Comparison of ENCODE assay signal across 8 cellular contexts in the genomic region with DNA sequence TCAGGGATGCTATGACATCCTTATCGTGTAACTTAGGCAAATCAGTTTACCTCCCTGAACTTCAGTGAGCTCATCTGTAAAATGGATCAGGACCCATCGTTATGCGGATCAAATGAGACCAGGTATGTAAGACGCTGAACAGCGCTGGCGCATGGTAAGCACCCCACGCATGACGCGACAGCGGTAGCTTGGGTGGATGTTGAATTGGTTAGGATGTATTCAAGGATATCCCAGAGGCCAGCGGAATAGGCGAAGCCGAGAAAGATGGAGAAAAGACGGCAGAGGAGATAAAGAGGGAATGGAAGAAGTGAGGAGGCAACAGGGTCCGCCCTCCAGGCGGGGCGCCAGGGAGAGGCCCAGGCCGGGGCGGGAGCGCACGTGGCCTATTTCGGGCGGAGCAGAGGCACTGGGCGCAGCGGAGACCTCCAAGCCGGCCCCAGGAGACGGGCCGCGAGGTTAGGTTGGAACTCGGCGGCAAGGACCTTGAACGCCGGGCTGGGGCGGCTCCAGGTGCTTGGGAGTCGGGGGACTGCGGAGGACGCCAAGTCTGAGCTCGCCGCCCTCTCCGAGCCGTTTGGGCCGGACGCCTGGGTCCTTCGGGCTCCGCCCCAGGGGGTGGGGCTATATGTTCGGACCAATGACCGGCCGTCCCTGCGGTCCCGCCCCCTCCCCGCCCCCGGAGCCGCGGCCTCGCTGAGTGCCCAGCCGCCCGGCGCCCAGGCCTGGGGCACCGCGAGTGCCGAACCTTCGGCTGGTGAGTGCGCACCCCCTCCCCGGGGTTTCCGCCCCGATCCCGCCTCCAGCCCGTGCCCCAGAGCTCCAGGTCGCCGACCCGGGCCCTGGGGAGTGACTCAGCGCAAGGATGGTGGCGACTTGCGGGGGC. TPM values are rescaled to one million over a fixed set of nuclear protein-coding genes. Genes with fewer than 3 reads are reported as not detected.
DNase-seq lines count a peak whose midpoint lies in the region; ATAC-seq and TF ChIP-seq lines count a peak whose summit lies in the region.

A gene (plus strand): TSS at position 696 of the 883 bp plus-strand sequence. CDS start 448 bp downstream, outside the sequence.

- H4K20me1 ChIP-seq in OCI-LY3 (ENCODE audit: insufficient read depth, low read length) = no peaks in the 10 kb centered on the region

- H3K9ac ChIP-seq in OCI-LY3 (ENCODE audit: low read length) (peak within 1 kb of the TSS; percentile 84), mucosa of stomach (ENCODE audit: low read length) (peak within 1 kb of the TSS; percentile 61)

- H3K4me1 ChIP-seq in OCI-LY3 (ENCODE audit: low read length) (peaks cover 19% of the 10 kb centered on the region), mucosa of stomach (ENCODE audit: control insufficient read depth, insufficient read depth, low read length) (peaks cover 13% of the 10 kb centered on the region)

- H3K27me3 ChIP-seq in OCI-LY3 (ENCODE audit: low read depth, low read length) = no peaks in the 10 kb centered on the region
- H3K27me3 ChIP-seq in mucosa of stomach (ENCODE audit: control insufficient read depth, insufficient read depth, low read length) = no peaks in the 10 kb centered on the region

- TF ChIP-seq CTCF in OCI-LY3 (IDR thresholded peaks at IDR 0.05; ENCODE audit: low read depth, low read length) = no peak; the same call in 1 of the 2 replicates

- DNase-seq in Caki2 (ENCODE audit: low read depth) = peak; percentile 94
- DNase-seq in HT1080 (ENCODE audit: low read depth) = peak; percentile 84
- DNase-seq in activated T-cell treated with anti-CD3 and anti-CD28 coated beads for 48 hours (ENCODE audit: low read depth) = peak; percentile 92
- peak; percentile 93 to 96 for DNase-seq in erythroblast (lab: John Stamatoyannopoulos, UW)
- peak; percentile 97 for DNase-seq in stimulated activated CD8-positive, alpha-beta memory T cell treated with anti-CD3 and anti-CD28 coated beads, Interleukin-4, amount 100 ng/mL, for 48 hours

- H3K4me3 ChIP-seq in OCI-LY3 (ENCODE audit: low read length) = peak within 1 kb of the TSS; percentile 94
- H3K4me3 ChIP-seq in mucosa of stomach (ENCODE audit: low read length) = no peak within 1 kb of the TSS

- peak within 1 kb of the TSS; percentile 92 for H3K4me2 ChIP-seq in OCI-LY3 (ENCODE audit: low read length)

- peaks cover 8% of the 10 kb centered on the region for H3K36me3 ChIP-seq in OCI-LY3 (replicated peaks; ENCODE audit: low read depth, low read length)
- no peaks in the 10 kb centered on the region for H3K36me3 ChIP-seq in mucosa of stomach (ENCODE audit: control insufficient read depth, insufficient read depth, low read length)

- peak; percentile 71 for TF ChIP-seq POLR2A in erythroblast (IDR thresholded peaks at IDR 0.05; ENCODE audit: low read length)

- no peaks in the 10 kb centered on the region for H3K9me3 ChIP-seq in OCI-LY3 (ENCODE audit: insufficient read depth, low read length)
- no peaks in the 10 kb centered on the region for H3K9me3 ChIP-seq in mucosa of stomach (ENCODE audit: control insufficient read depth, low read length)

- ATAC-seq in GM19467 (IDR thresholded peaks at IDR 0.05; ENCODE audit: unreplicated experiment) = peak; percentile 57

- peaks cover 8% of the 10 kb centered on the region; the same call in 1 of the 2 replicates for H3K79me2 ChIP-seq in OCI-LY3 (ENCODE audit: low read length)

- peak within 1 kb of the TSS; percentile 83 for H2AFZ ChIP-seq in OCI-LY3 (ENCODE audit: low read depth, low read length)

- in situ Hi-C loops in Caki2 (cut with HindIII; ENCODE audit: low pct_unique_long_range_greater_than_20kb, low sequenced_read_pairs) = no loop called here

- H3K27ac ChIP-seq in OCI-LY3 (ENCODE audit: low read length) = peak within 1 kb of the TSS; percentile 15; the same call in 1 of the 2 replicates

RNA-seq across cellular contexts. Expression of the gene that starts here (rescaled TPM):
- total RNA-seq in Caki2 (2014; rRNA removed; shearing (Covaris generic); ENCODE audit: low replicate concordance) = 13.2 and 35.7 TPM in 2 replicates
- 14.0 and 16.1 TPM in 2 replicates for total RNA-seq in HT1080 (2014; rRNA removed; shearing (Covaris generic))
- 9.0 and 9.1 TPM in 2 replicates for polyA plus RNA-seq in HT1080 (2015; cell fraction: cytosol; rRNA removed)
- 5.2 and 6.3 TPM in 2 replicates for polyA plus RNA-seq in HT1080 (2015; cell fraction: nucleus; rRNA removed)
